Comparison of ENCODE assay signal across 9 cellular contexts in genomic region chr5:176837707-176838115, GRCh38. TPM values are rescaled to one million over a fixed set of nuclear protein-coding genes. Genes with fewer than 3 reads are reported as not detected.
DNase-seq lines count a peak whose midpoint lies in the region; ATAC-seq, FAIRE-seq and TF ChIP-seq lines count a peak whose summit lies in the region.
"Had no signal": no experiment of that assay in that cellular context is flagged by ENCODE, and none has a peak within 500 bp of the region (broad histone marks: within the 10 kb centered on the region; RNA-seq: fewer than 3 reads in every experiment).

No MANE protein-coding gene starts in this region.

- H3K4me3 ChIP-seq in bronchial epithelial cell (ENCODE audit: low read depth, low read length): no peak overlapping the region
- H3K4me3 ChIP-seq: BLaER1 treated with 17β-estradiol and CSF1 and Interleukin-3, amounts not matched to agents 10 nM and 100 nM had no signal

- no peak for TF ChIP-seq CTCF in bronchial epithelial cell (IDR thresholded peaks at IDR 0.05; ENCODE audit: insufficient read depth, low read length, severe bottlenecking)

- peaks cover 3% of the 10 kb centered on the region for H3K27me3 ChIP-seq in bronchial epithelial cell (ENCODE audit: control insufficient read depth, insufficient read depth, low read length)

- in situ Hi-C loops in ACHN (cut with HindIII; ENCODE audit: low pct_ligation_motif_present, low pct_unique_long_range_greater_than_20kb, low sequenced_read_pairs): no loop called here

- no peaks in the 10 kb centered on the region for H3K36me3 ChIP-seq in bronchial epithelial cell (ENCODE audit: control insufficient read depth, insufficient read depth, low read length)
- H3K36me3 ChIP-seq: BLaER1 treated with 17β-estradiol and CSF1 and Interleukin-3, amounts not matched to agents 10 nM and 100 nM had no signal

- DNase-seq in ACHN: peak; percentile 89
- peak in 60 of 76 experiments; percentile 5 to 79 (median 57) for DNase-seq in HUDEP-2 (lab: John Stamatoyannopoulos, UW; ENCODE audit: unreplicated experiment in 76 of 76)
- peak; percentile 65 for DNase-seq in activated CD4-positive, CD25-positive, alpha-beta regulatory T cell treated with anti-CD3 and anti-CD28 coated beads, Interleukin-2, amount 50 U/mL, for 72 hours
- peak; percentile 64 for DNase-seq in bronchial epithelial cell (ENCODE audit: low read depth)
- DNase-seq in kidney glomerular epithelial cell (lab: John Stamatoyannopoulos, UW): peak; percentile 78
- peak; percentile 70 to 77 for DNase-seq in stimulated activated CD4-positive, alpha-beta T cell treated with anti-CD3 and anti-CD28 coated beads, Interleukin-2, amount 100 ng/mL, for 48 hours
- no peak for DNase-seq in NCI-H1694 (lab: John Stamatoyannopoulos, UW)

- no peak for FAIRE-seq in bronchial epithelial cell (lab: Jason Lieb, UNC)

- ATAC-seq in GM21576 (IDR thresholded peaks at IDR 0.05; ENCODE audit: unreplicated experiment): no peak

RNA-seq across cellular contexts. Expression of gene UNC5A, which starts 27.4 kb away (rescaled TPM):
- not detected in 2 replicates for total RNA-seq in bronchial epithelial cell
